In the genomic region with DNA sequence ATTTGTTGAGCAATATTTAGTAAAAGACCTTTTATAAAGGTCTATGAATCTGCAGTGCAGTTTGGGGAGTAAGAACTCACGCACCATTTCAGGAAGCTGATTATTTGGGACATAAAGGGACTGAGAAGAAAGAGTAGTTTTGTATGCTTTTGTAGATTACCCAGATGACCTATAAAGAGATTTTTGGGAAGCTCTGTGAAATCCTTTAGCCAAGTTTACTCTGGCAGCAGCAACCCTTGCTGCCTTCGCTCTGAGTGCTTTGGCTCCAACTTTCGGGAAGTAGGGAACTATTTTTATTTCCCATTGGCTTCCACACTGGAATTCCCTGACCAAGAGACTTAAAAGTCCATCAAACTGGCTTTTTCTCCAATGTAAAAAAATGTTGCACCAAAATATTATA, we compare ENCODE assay signal across 39 cellular contexts.
"Had no signal": no experiment of that assay in that cellular context is flagged by ENCODE, and none has a peak within 500 bp of the region (broad histone marks: within the 10 kb centered on the region; RNA-seq: fewer than 3 reads in every experiment).

No MANE protein-coding gene starts in this region.

- ATAC-seq: activated CD4-positive, alpha-beta T cell treated with anti-CD3 and anti-CD28 coated beads for 36 hours; activated CD4-positive, CD25-positive, alpha-beta regulatory T cell treated with anti-CD3 and anti-CD28 coated beads, Interleukin-2, amount 50 U/mL, for 24 hours; activated CD8-positive, alpha-beta memory T cell treated with anti-CD3 and anti-CD28 coated beads, Interleukin-2, amount 10 ng/mL, durations not matched to agents 7 days and 5 days; activated CD8-positive, alpha-beta T cell treated with anti-CD3 and anti-CD28 coated beads, Interleukin-2, amount 10 ng/mL, durations not matched to agents 7 days and 5 days; activated naive CD8-positive, alpha-beta T cell treated with anti-CD3 and anti-CD28 coated beads, Interleukin-2, amount 50 U/mL, for 24 hours; WTC11 had no signal

- H3K36me3 ChIP-seq: ascending aorta, cardiac muscle cell, WERI-Rb-1 had no signal

- H3K4me3 Mint-ChIP-seq: activated CD4-positive, alpha-beta memory T cell treated with anti-CD3 and anti-CD28 coated beads, Interleukin-2, amount 10 ng/mL, durations not matched to agents 7 days and 5 days; activated CD4-positive, alpha-beta T cell treated with anti-CD3 and anti-CD28 coated beads for 36 hours; activated CD4-positive, alpha-beta T cell treated with anti-CD3 and anti-CD28 coated beads, Interleukin-2, amount 10 ng/mL, durations not matched to agents 7 days and 5 days; activated CD8-positive, alpha-beta memory T cell treated with anti-CD3 and anti-CD28 coated beads, Interleukin-2, amount 10 ng/mL, durations not matched to agents 7 days and 5 days; activated CD8-positive, alpha-beta T cell treated with anti-CD3 and anti-CD28 coated beads, Interleukin-2, amount 10 ng/mL, durations not matched to agents 7 days and 5 days; activated naive CD4-positive, alpha-beta T cell treated with anti-CD3 and anti-CD28 coated beads, Interleukin-2, amount 10 ng/mL, durations not matched to agents 7 days and 5 days; activated naive CD4-positive, alpha-beta T cell treated with anti-CD3 and anti-CD28 coated beads, Interleukin-2, amount 50 U/mL, for 24 hours; activated naive CD8-positive, alpha-beta T cell; activated naive CD8-positive, alpha-beta T cell treated with anti-CD3 and anti-CD28 coated beads, Interleukin-2, amount 10 ng/mL, durations not matched to agents 7 days and 5 days; activated naive CD8-positive, alpha-beta T cell treated with anti-CD3 and anti-CD28 coated beads, Interleukin-2, amount 50 U/mL, for 24 hours; activated T-cell treated with anti-CD3 and anti-CD28 coated beads, Interleukin-2, amount 50 U/mL, for 24 hours; brain; T-helper 1 cell treated with Interleukin-12 subunit alpha and Interleukin-12 subunit beta and Interleukin-4 antibody, amounts not matched to agents 30 μg/mL and 1 μg/mL, for 36 hours; T-helper 2 cell treated with Interferon-gamma antibody and Interleukin-4, amounts not matched to agents 5 μg/mL and 100 μg/mL, for 36 hours; WTC11 had no signal

- H3K27me3 ChIP-seq: ascending aorta, cardiac muscle cell had no signal

- H3K36me3 Mint-ChIP-seq: activated CD8-positive, alpha-beta memory T cell treated with anti-CD3 and anti-CD28 coated beads, Interleukin-2, amount 10 ng/mL, durations not matched to agents 7 days and 5 days; activated naive CD4-positive, alpha-beta T cell treated with anti-CD3 and anti-CD28 coated beads, Interleukin-2, amount 10 ng/mL, durations not matched to agents 7 days and 5 days; activated naive CD4-positive, alpha-beta T cell treated with anti-CD3 and anti-CD28 coated beads, Interleukin-2, amount 50 U/mL, for 24 hours; activated naive CD8-positive, alpha-beta T cell; activated naive CD8-positive, alpha-beta T cell treated with anti-CD3 and anti-CD28 coated beads, Interleukin-2, amount 10 ng/mL, durations not matched to agents 7 days and 5 days; brain had no signal

- H3K27ac ChIP-seq: ascending aorta, cardiac muscle cell, WERI-Rb-1 had no signal

- H3K4me1 ChIP-seq: ascending aorta had no signal

- H3K27ac Mint-ChIP-seq: activated CD4-positive, alpha-beta memory T cell treated with anti-CD3 and anti-CD28 coated beads, Interleukin-2, amount 10 ng/mL, durations not matched to agents 7 days and 5 days; activated CD4-positive, alpha-beta T cell treated with anti-CD3 and anti-CD28 coated beads for 36 hours; activated CD4-positive, alpha-beta T cell treated with anti-CD3 and anti-CD28 coated beads, Interleukin-2, amount 10 ng/mL, durations not matched to agents 7 days and 5 days; activated CD8-positive, alpha-beta memory T cell treated with anti-CD3 and anti-CD28 coated beads, Interleukin-2, amount 10 ng/mL, durations not matched to agents 7 days and 5 days; activated CD8-positive, alpha-beta T cell treated with anti-CD3 and anti-CD28 coated beads, Interleukin-2, amount 10 ng/mL, durations not matched to agents 7 days and 5 days; activated naive CD4-positive, alpha-beta T cell treated with anti-CD3 and anti-CD28 coated beads, Interleukin-2, amount 10 ng/mL, durations not matched to agents 7 days and 5 days; activated naive CD4-positive, alpha-beta T cell treated with anti-CD3 and anti-CD28 coated beads, Interleukin-2, amount 50 U/mL, for 24 hours; activated naive CD8-positive, alpha-beta T cell; activated naive CD8-positive, alpha-beta T cell treated with anti-CD3 and anti-CD28 coated beads, Interleukin-2, amount 10 ng/mL, durations not matched to agents 7 days and 5 days; activated naive CD8-positive, alpha-beta T cell treated with anti-CD3 and anti-CD28 coated beads, Interleukin-2, amount 50 U/mL, for 24 hours; activated T-cell treated with anti-CD3 and anti-CD28 coated beads, Interleukin-2, amount 50 U/mL, for 24 hours; activated T-helper 2 cell treated with anti-CD3 and anti-CD28 coated beads, Interferon-gamma antibody, Interleukin-2, Interleukin-4, amounts not matched to agents 10 μg/mL and 5 μg/mL and 100 μg/mL, durations not matched to agents 14 hours and 24 hours and 36 hours; brain; T-helper 1 cell treated with Interleukin-12 subunit alpha and Interleukin-12 subunit beta and Interleukin-4 antibody, amounts not matched to agents 30 μg/mL and 1 μg/mL, for 36 hours; T-helper 2 cell treated with Interferon-gamma antibody and Interleukin-4, amounts not matched to agents 5 μg/mL and 100 μg/mL, for 36 hours; WTC11 had no signal

- DNase-seq: activated CD4-positive, alpha-beta memory T cell treated with anti-CD3 and anti-CD28 coated beads, Interleukin-2, amount 10 ng/mL, durations not matched to agents 7 days and 5 days; activated CD4-positive, alpha-beta T cell treated with anti-CD3 and anti-CD28 coated beads for 1 hour; activated CD4-positive, alpha-beta T cell treated with anti-CD3 and anti-CD28 coated beads for 36 hours; activated CD4-positive, alpha-beta T cell treated with anti-CD3 and anti-CD28 coated beads for 48 hours; activated CD4-positive, alpha-beta T cell treated with anti-CD3 and anti-CD28 coated beads, Interleukin-2, amount 10 ng/mL, durations not matched to agents 7 days and 5 days; activated CD4-positive, alpha-beta T cell treated with anti-CD3 and anti-CD28 coated beads, Interleukin-2, amount 50 U/mL, for 48 hours; activated CD4-positive, CD25-positive, alpha-beta regulatory T cell; activated CD8-positive, alpha-beta memory T cell treated with anti-CD3 and anti-CD28 coated beads for 24 hours; activated CD8-positive, alpha-beta memory T cell treated with anti-CD3 and anti-CD28 coated beads, Interleukin-2, amount 10 ng/mL, durations not matched to agents 7 days and 5 days; activated CD8-positive, alpha-beta memory T cell treated with anti-CD3 and anti-CD28 coated beads, Interleukin-2, amount 50 U/mL, for 48 hours; activated CD8-positive, alpha-beta T cell treated with anti-CD3 and anti-CD28 coated beads, Interleukin-2, amount 10 ng/mL, durations not matched to agents 7 days and 5 days; activated effector memory CD4-positive, alpha-beta T cell treated with Interleukin-2 at 50 U/mL for 16 hours; activated gamma-delta T cell; activated naive CD4-positive, alpha-beta T cell treated with anti-CD3 and anti-CD28 coated beads, Interleukin-2, amount 10 ng/mL, durations not matched to agents 7 days and 5 days; activated naive CD4-positive, alpha-beta T cell treated with Interleukin-2 at 50 U/mL for 16 hours; activated naive CD8-positive, alpha-beta T cell treated with anti-CD3 and anti-CD28 coated beads, Interleukin-2, amount 10 ng/mL, durations not matched to agents 7 days and 5 days; activated naive CD8-positive, alpha-beta T cell treated with anti-CD3 and anti-CD28 coated beads, Interleukin-2, amount 50 U/mL, for 24 hours; activated T-cell treated with anti-CD3 and anti-CD28 coated beads, Interleukin-2, amount 50 U/mL, for 24 hours; activated T-cell treated with anti-CD3 and anti-CD28 coated beads, Interleukin-2, amount 50 U/mL, for 48 hours; amygdala; anterior cingulate cortex; central memory CD4-positive, alpha-beta T cell; SW 1271; T-helper 1 cell; T-helper 2 cell; T-helper 9 cell; WERI-Rb-1 had no signal

- H3K9me3 ChIP-seq: ascending aorta had no signal

- H3K27me3 Mint-ChIP-seq: activated CD4-positive, alpha-beta memory T cell treated with anti-CD3 and anti-CD28 coated beads, Interleukin-2, amount 10 ng/mL, durations not matched to agents 7 days and 5 days; activated CD4-positive, alpha-beta T cell treated with anti-CD3 and anti-CD28 coated beads for 36 hours; activated CD4-positive, alpha-beta T cell treated with anti-CD3 and anti-CD28 coated beads, Interleukin-2, amount 10 ng/mL, durations not matched to agents 7 days and 5 days; activated CD8-positive, alpha-beta memory T cell treated with anti-CD3 and anti-CD28 coated beads, Interleukin-2, amount 10 ng/mL, durations not matched to agents 7 days and 5 days; activated naive CD4-positive, alpha-beta T cell treated with anti-CD3 and anti-CD28 coated beads, Interleukin-2, amount 10 ng/mL, durations not matched to agents 7 days and 5 days; activated naive CD4-positive, alpha-beta T cell treated with anti-CD3 and anti-CD28 coated beads, Interleukin-2, amount 50 U/mL, for 24 hours; activated naive CD8-positive, alpha-beta T cell; activated naive CD8-positive, alpha-beta T cell treated with anti-CD3 and anti-CD28 coated beads, Interleukin-2, amount 10 ng/mL, durations not matched to agents 7 days and 5 days; activated naive CD8-positive, alpha-beta T cell treated with anti-CD3 and anti-CD28 coated beads, Interleukin-2, amount 50 U/mL, for 24 hours; activated T-cell treated with anti-CD3 and anti-CD28 coated beads, Interleukin-2, amount 50 U/mL, for 24 hours; brain had no signal

- H3K4me1 Mint-ChIP-seq: activated CD4-positive, alpha-beta memory T cell treated with anti-CD3 and anti-CD28 coated beads, Interleukin-2, amount 10 ng/mL, durations not matched to agents 7 days and 5 days; activated CD4-positive, alpha-beta T cell treated with anti-CD3 and anti-CD28 coated beads for 36 hours; activated CD4-positive, alpha-beta T cell treated with anti-CD3 and anti-CD28 coated beads, Interleukin-2, amount 10 ng/mL, durations not matched to agents 7 days and 5 days; activated CD8-positive, alpha-beta memory T cell treated with anti-CD3 and anti-CD28 coated beads, Interleukin-2, amount 10 ng/mL, durations not matched to agents 7 days and 5 days; activated naive CD4-positive, alpha-beta T cell treated with anti-CD3 and anti-CD28 coated beads, Interleukin-2, amount 10 ng/mL, durations not matched to agents 7 days and 5 days; activated naive CD4-positive, alpha-beta T cell treated with anti-CD3 and anti-CD28 coated beads, Interleukin-2, amount 50 U/mL, for 24 hours; activated naive CD8-positive, alpha-beta T cell treated with anti-CD3 and anti-CD28 coated beads, Interleukin-2, amount 10 ng/mL, durations not matched to agents 7 days and 5 days; activated naive CD8-positive, alpha-beta T cell treated with anti-CD3 and anti-CD28 coated beads, Interleukin-2, amount 50 U/mL, for 24 hours; brain; WTC11 had no signal

- H3K4me3 ChIP-seq: ascending aorta, cardiac muscle cell had no signal

- FAIRE-seq: bronchial epithelial cell, TTC549 had no signal
